Comparison of ENCODE assay signal across 9 cellular contexts in genomic region chr9:137156567-137157375, GRCh38. TPM values are rescaled to one million over a fixed set of nuclear protein-coding genes. Genes with fewer than 3 reads are reported as not detected.
DNase-seq lines count a peak whose midpoint lies in the region; ATAC-seq and TF ChIP-seq lines count a peak whose summit lies in the region.
"Had no signal": no experiment of that assay in that cellular context is flagged by ENCODE, and none has a peak within 500 bp of the region (broad histone marks: within the 10 kb centered on the region; RNA-seq: fewer than 3 reads in every experiment).

No MANE protein-coding gene starts in this region.

- H3K36me3 ChIP-seq in Panc1 (ENCODE audit: control insufficient read depth, insufficient read depth, low read length) (no peaks in the 10 kb centered on the region), kidney epithelial cell (ENCODE audit: control insufficient read depth, insufficient read depth, low read length) (no peaks in the 10 kb centered on the region)

- no TSS peak for BruUV-seq in Panc1 (replicated peaks; lab: Mats Ljungman, UMichigan)

- peaks cover 30% of the 10 kb centered on the region for H3K27me3 Mint-ChIP-seq in activated naive CD8-positive, alpha-beta T cell treated with anti-CD3 and anti-CD28 coated beads, Interleukin-2, amount 10 ng/mL, durations not matched to agents 7 days and 5 days
- peaks cover 63% of the 10 kb centered on the region for H3K27me3 Mint-ChIP-seq in type B pancreatic cell

- ATAC-seq in Panc1 = peak; percentile 74
- ATAC-seq in activated naive CD8-positive, alpha-beta T cell treated with anti-CD3 and anti-CD28 coated beads, Interleukin-2, amount 10 ng/mL, durations not matched to agents 7 days and 5 days (ENCODE audit: low read depth) = peak; percentile 48

- CTCF ChIA-PET in Panc1 (lab: Charles Lee) = no interaction called here

- no peaks in the 10 kb centered on the region for H3K9me3 ChIP-seq in Panc1 (ENCODE audit: control insufficient read depth, insufficient read depth, low read depth, low read length)

- no peak overlapping the region for H3K27ac Mint-ChIP-seq in activated naive CD8-positive, alpha-beta T cell treated with anti-CD3 and anti-CD28 coated beads, Interleukin-2, amount 10 ng/mL, durations not matched to agents 7 days and 5 days
- no peak overlapping the region for H3K27ac Mint-ChIP-seq in type B pancreatic cell

- intact Hi-C loops in Panc1 (cut with micrococcal nuclease; ENCODE audit: unreplicated experiment) = no loop called here

- in situ Hi-C loops in Panc1 (cut with HindIII; ENCODE audit: low pct_unique_long_range_greater_than_20kb, low sequenced_read_pairs) = no loop called here
- in situ Hi-C loops in G401 (cut with HindIII; ENCODE audit: low sequenced_read_pairs) = loop anchor here (25.0 kb wide), 1 partner anchor 219 kb away; the partner anchor contains the start of genes C8G and FBXW5

- peaks cover 4% of the 10 kb centered on the region; the same call in 1 of the 2 replicates for H3K4me1 ChIP-seq in Panc1 (ENCODE audit: control insufficient read depth, insufficient read depth, low read length)

- POLR2A ChIA-PET in Panc1 (lab: Charles Lee) = interaction anchor here (0.7 kb wide), 1 partner anchor 97 kb away, joined by 17 read pairs; no protein-coding TSS in a partner anchor
- POLR2A ChIA-PET in activated naive CD8-positive, alpha-beta T cell treated with anti-CD3 and anti-CD28 coated beads, Interleukin-2, amount 10 ng/mL, durations not matched to agents 7 days and 5 days (lab: Charles Lee) = interaction anchor here (0.6 to 2.3 kb wide), 2 partner anchors 27 to 68 kb away, joined by 5 to 9 read pairs; partner anchors contain the start of gene CYSRT1

- H3K4me1 Mint-ChIP-seq in activated naive CD8-positive, alpha-beta T cell treated with anti-CD3 and anti-CD28 coated beads, Interleukin-2, amount 10 ng/mL, durations not matched to agents 7 days and 5 days = peaks cover 10% of the 10 kb centered on the region
- H3K4me1 Mint-ChIP-seq in type B pancreatic cell (ENCODE audit: unreplicated experiment) = no peaks in the 10 kb centered on the region

- no peaks in the 10 kb centered on the region for H3K36me3 Mint-ChIP-seq in activated naive CD8-positive, alpha-beta T cell treated with anti-CD3 and anti-CD28 coated beads, Interleukin-2, amount 10 ng/mL, durations not matched to agents 7 days and 5 days
- no peaks in the 10 kb centered on the region for H3K36me3 Mint-ChIP-seq in type B pancreatic cell

- no peak for TF ChIP-seq CTCF in Panc1 (IDR thresholded peaks at IDR 0.05)
- TF ChIP-seq CTCF in kidney epithelial cell (IDR thresholded peaks at IDR 0.05; ENCODE audit: insufficient read depth, low read length, poor library complexity, severe bottlenecking) = no peak
- no peak for TF ChIP-seq CTCF in type B pancreatic cell (conservative IDR thresholded peaks at IDR 0.05)

- H3K4me3 Mint-ChIP-seq in activated naive CD8-positive, alpha-beta T cell treated with anti-CD3 and anti-CD28 coated beads, Interleukin-2, amount 10 ng/mL, durations not matched to agents 7 days and 5 days = peak overlapping the region; percentile 42
- no peak overlapping the region for H3K4me3 Mint-ChIP-seq in type B pancreatic cell

- DNase-seq in EL (peak; percentile 43), Panc1 (ENCODE audit: low read depth, low spot score) (no peak), kidney epithelial cell (ENCODE audit: low read depth) (no peak), type B pancreatic cell (ENCODE audit: extremely low spot score, unreplicated experiment) (no peak), medulla oblongata (ENCODE audit: extremely low spot score) (no peak), G401 (ENCODE audit: low spot score) (no peak)
- peak; percentile 69 for DNase-seq in activated naive CD8-positive, alpha-beta T cell treated with anti-CD3 and anti-CD28 coated beads, Interleukin-2, amount 10 ng/mL, durations not matched to agents 7 days and 5 days
- DNase-seq in stimulated activated CD8-positive, alpha-beta memory T cell treated with anti-CD3 and anti-CD28 coated beads, Interleukin-7, amount 100 ng/mL, for 48 hours (ENCODE audit: extremely low read depth in 1 of 2, low read depth in 1 of 2) = peak; percentile 43 to 51

- H3K27ac ChIP-seq in Panc1 (ENCODE audit: low read length) = no peak overlapping the region
- H3K27ac ChIP-seq: skin epidermis had no signal

- H3K27me3 ChIP-seq in Panc1 (ENCODE audit: control insufficient read depth, insufficient read depth, low read length) (no peaks in the 10 kb centered on the region), kidney epithelial cell (ENCODE audit: control insufficient read depth, insufficient read depth, low read length) (peaks cover 62% of the 10 kb centered on the region)

- H3K9me3 Mint-ChIP-seq in activated naive CD8-positive, alpha-beta T cell treated with anti-CD3 and anti-CD28 coated beads, Interleukin-2, amount 10 ng/mL, durations not matched to agents 7 days and 5 days = no peaks in the 10 kb centered on the region
- no peaks in the 10 kb centered on the region for H3K9me3 Mint-ChIP-seq in type B pancreatic cell

- H3K4me3 ChIP-seq in Panc1 (ENCODE audit: low read depth in 2 of 2, low read length in 2 of 2) (peak overlapping the region; percentile 38 to 57), kidney epithelial cell (ENCODE audit: low read depth, low read length) (peak overlapping the region; percentile 13)

RNA-seq across cellular contexts. Expression of gene LRRC26, which starts 13.1 kb away (rescaled TPM):
- 0.69 TPM for total RNA-seq in Panc1 (2021; ENCODE audit: unreplicated experiment)
- polyA plus RNA-seq in Panc1 (2012; ENCODE audit: insufficient read length) = 2.5 TPM
- not detected for total RNA-seq in activated naive CD8-positive, alpha-beta T cell treated with anti-CD3 and anti-CD28 coated beads, Interleukin-2, amount 10 ng/mL, durations not matched to agents 7 days and 5 days
- total RNA-seq in kidney epithelial cell = not detected in 2 replicates
- total RNA-seq in type B pancreatic cell (ENCODE audit: low replicate concordance) = 0.77 and 1.4 TPM in 2 replicates
- total RNA-seq in G401 (2014; rRNA removed; shearing (Covaris generic)) = 1.3 TPM in 1 of 2 replicates, not detected in the other

RNA-seq across cellular contexts. Expression of gene TMEM210, which starts 15.1 kb away (rescaled TPM):
- total RNA-seq in Panc1 (2021; ENCODE audit: unreplicated experiment) (not detected), kidney epithelial cell (not detected in 2 replicates), type B pancreatic cell (ENCODE audit: low replicate concordance) (not detected in 2 replicates)
- not detected for polyA plus RNA-seq in Panc1 (2012; ENCODE audit: insufficient read length)
- not detected for total RNA-seq in activated naive CD8-positive, alpha-beta T cell treated with anti-CD3 and anti-CD28 coated beads, Interleukin-2, amount 10 ng/mL, durations not matched to agents 7 days and 5 days
- not detected in 2 replicates for total RNA-seq in G401 (2014; rRNA removed; shearing (Covaris generic))

RNA-seq across cellular contexts. Expression of gene GRIN1, which starts 17.8 kb away (rescaled TPM):
- total RNA-seq in Panc1 (2021; ENCODE audit: unreplicated experiment) (4.9 TPM), kidney epithelial cell (0.04 TPM in 1 of 2 replicates, not detected in the other), type B pancreatic cell (ENCODE audit: low replicate concordance) (0.29 and 0.94 TPM in 2 replicates)
- polyA plus RNA-seq in Panc1 (2012; ENCODE audit: insufficient read length) = 11.5 TPM
- not detected for total RNA-seq in activated naive CD8-positive, alpha-beta T cell treated with anti-CD3 and anti-CD28 coated beads, Interleukin-2, amount 10 ng/mL, durations not matched to agents 7 days and 5 days
- not detected in 2 replicates for total RNA-seq in G401 (2014; rRNA removed; shearing (Covaris generic))

RNA-seq across cellular contexts. Expression of gene ANAPC2, which starts 31.6 kb away (rescaled TPM):
- total RNA-seq in Panc1 (2021; ENCODE audit: unreplicated experiment) (46.0 TPM), kidney epithelial cell (18.8 and 26.1 TPM in 2 replicates), type B pancreatic cell (ENCODE audit: low replicate concordance) (63.5 and 65.0 TPM in 2 replicates)
- 48.2 TPM for polyA plus RNA-seq in Panc1 (2012; ENCODE audit: insufficient read length)
- 10 to 100 TPM; 84.2 to 87.8 TPM for total RNA-seq in activated naive CD8-positive, alpha-beta T cell treated with anti-CD3 and anti-CD28 coated beads, Interleukin-2, amount 10 ng/mL, durations not matched to agents 7 days and 5 days
- total RNA-seq in G401 (2014; rRNA removed; shearing (Covaris generic)) = 58.8 and 63.6 TPM in 2 replicates

RNA-seq across cellular contexts. Expression of gene SSNA1, which starts 31.7 kb away (rescaled TPM):
- total RNA-seq in Panc1 (2021; ENCODE audit: unreplicated experiment) = 86.9 TPM
- polyA plus RNA-seq in Panc1 (2012; ENCODE audit: insufficient read length) = 159 TPM
- total RNA-seq in activated naive CD8-positive, alpha-beta T cell treated with anti-CD3 and anti-CD28 coated beads, Interleukin-2, amount 10 ng/mL, durations not matched to agents 7 days and 5 days = 10 to 100 TPM; 62.4 to 65.2 TPM
- total RNA-seq in kidney epithelial cell = 91.4 and 95.1 TPM in 2 replicates
- total RNA-seq in type B pancreatic cell (ENCODE audit: low replicate concordance) = 64.9 and 74.8 TPM in 2 replicates
- 95.8 and 122 TPM in 2 replicates for total RNA-seq in G401 (2014; rRNA removed; shearing (Covaris generic))

Comparison
In these comparisons a context has a peak if more than half of its experiments do, and no peak if none do; other contexts are left out.
1. DNase-seq: peak in EL (single experiment), activated naive CD8-positive, alpha-beta T cell treated with anti-CD3 and anti-CD28 coated beads, Interleukin-2, amount 10 ng/mL, durations not matched to agents 7 days and 5 days (single experiment) and stimulated activated CD8-positive, alpha-beta memory T cell treated with anti-CD3 and anti-CD28 coated beads, Interleukin-7, amount 100 ng/mL, for 48 hours (2 of 2); none in Panc1 (single experiment), kidney epithelial cell (single experiment), type B pancreatic cell (single experiment), medulla oblongata (single experiment) and G401 (single experiment).